8 cellular contexts compared by ENCODE assay signal in the genomic region with DNA sequence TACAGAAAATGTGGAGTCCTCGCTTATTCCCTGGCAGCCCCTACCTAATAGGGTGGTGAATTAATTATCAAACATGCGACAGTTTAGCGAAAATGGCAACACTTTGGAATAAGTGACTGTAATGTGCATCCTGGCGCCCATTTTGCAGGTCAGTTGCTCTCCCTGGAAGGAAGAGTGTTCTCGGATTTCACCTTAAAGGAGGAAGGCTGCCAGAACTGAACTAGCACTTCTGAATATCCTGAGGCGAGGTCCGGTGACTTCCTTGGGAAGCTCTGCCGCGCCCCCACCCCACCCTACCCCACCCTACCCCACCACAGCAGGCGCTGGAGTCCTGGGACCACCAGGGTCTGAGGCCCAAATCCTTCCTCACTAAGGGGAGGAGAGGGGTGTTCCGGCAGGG. TPM values are rescaled to one million over a fixed set of nuclear protein-coding genes. Genes with fewer than 3 reads are reported as not detected.
DNase-seq lines count a peak whose midpoint lies in the region; ATAC-seq and TF ChIP-seq lines count a peak whose summit lies in the region.
"Not testable (repeated sequence)": the region's sequence is repeated elsewhere in the genome, so short reads cannot be mapped to it uniquely, and the experiment has no call there.

A gene (plus strand): TSS at position 301 of the 400 bp plus-strand sequence. CDS start 245 bp downstream, outside the sequence.

- not testable (repeated sequence) for H3K27me3 Mint-ChIP-seq in Calu3 (ENCODE audit: unreplicated experiment); T-helper 17 cell; activated naive CD4-positive, alpha-beta T cell treated with anti-CD3 and anti-CD28 coated beads for 36 hours (ENCODE audit: low read depth); neural progenitor cell (ENCODE audit: insufficient read depth, low read depth)

- H3K4me1 ChIP-seq in neural progenitor cell, testis: not testable (repeated sequence)

- not testable (repeated sequence) for H3F3A ChIP-seq in neural progenitor cell (ENCODE audit: low read depth)

- BruUV-seq in Calu3 (replicated peaks; lab: Mats Ljungman, UMichigan), result not testable (repeated sequence)

- not testable (repeated sequence) for H3K27ac ChIP-seq in neural progenitor cell, testis

- not testable (repeated sequence) for H3K27ac Mint-ChIP-seq in Calu3 (ENCODE audit: unreplicated experiment); T-helper 17 cell; activated naive CD4-positive, alpha-beta T cell treated with anti-CD3 and anti-CD28 coated beads for 36 hours; neural progenitor cell

- H3K4me3 ChIP-seq in fibroblast of villous mesenchyme (ENCODE audit: low read depth, low read length); neural progenitor cell; testis: not testable (repeated sequence)

- not testable (repeated sequence) for ATAC-seq in T-helper 17 cell

- not testable (repeated sequence) for H3K79me2 ChIP-seq in neural progenitor cell (ENCODE audit: low read depth)

- H3K9me3 ChIP-seq in T-helper 17 cell (ENCODE audit: control insufficient read depth, low read length, poor library complexity, severe bottlenecking); neural progenitor cell (ENCODE audit: low read depth); testis: not testable (repeated sequence)

- H3K36me3 ChIP-seq in neural progenitor cell; testis (ENCODE audit: low read depth, missing control alignments): not testable (repeated sequence)

- CTCF ChIA-PET in Calu3 (lab: Charles Lee); activated naive CD4-positive, alpha-beta T cell treated with anti-CD3 and anti-CD28 coated beads for 36 hours (lab: Charles Lee): not testable (repeated sequence)

- not testable (repeated sequence) for TF ChIP-seq POLR2A in testis (IDR thresholded peaks at IDR 0.05)

- not testable (repeated sequence) for H3K4me2 ChIP-seq in neural progenitor cell

- not testable (repeated sequence) for H4K20me1 ChIP-seq in neural progenitor cell (ENCODE audit: low read depth)

- H3K4me1 Mint-ChIP-seq in Calu3 (ENCODE audit: low read depth, unreplicated experiment); T-helper 17 cell; activated naive CD4-positive, alpha-beta T cell treated with anti-CD3 and anti-CD28 coated beads for 36 hours (ENCODE audit: low read depth); neural progenitor cell: not testable (repeated sequence)

- H3K4me3 Mint-ChIP-seq in Calu3 (ENCODE audit: low read depth, unreplicated experiment); T-helper 17 cell; activated naive CD4-positive, alpha-beta T cell treated with anti-CD3 and anti-CD28 coated beads for 36 hours; neural progenitor cell: not testable (repeated sequence)

- not testable (repeated sequence) for H3K9ac ChIP-seq in neural progenitor cell

- H3K36me3 Mint-ChIP-seq in Calu3 (ENCODE audit: insufficient read depth, unreplicated experiment); T-helper 17 cell (ENCODE audit: low read depth); activated naive CD4-positive, alpha-beta T cell treated with anti-CD3 and anti-CD28 coated beads for 36 hours (ENCODE audit: low read depth); neural progenitor cell: not testable (repeated sequence)

- not testable (repeated sequence) for H2AFZ ChIP-seq in neural progenitor cell (replicated peaks)

- not testable (repeated sequence) for TF ChIP-seq CTCF in Calu3 (IDR thresholded peaks at IDR 0.05; ENCODE audit: unreplicated experiment); fibroblast of villous mesenchyme (IDR thresholded peaks at IDR 0.05; ENCODE audit: insufficient read depth, low read depth, low read length); neural progenitor cell (IDR thresholded peaks at IDR 0.05); testis (IDR thresholded peaks at IDR 0.05)

- not testable (repeated sequence) for H3K9me3 Mint-ChIP-seq in Calu3 (ENCODE audit: low read depth, unreplicated experiment); activated naive CD4-positive, alpha-beta T cell treated with anti-CD3 and anti-CD28 coated beads for 36 hours; neural progenitor cell

- not testable (repeated sequence) for H3K27me3 ChIP-seq in neural progenitor cell, testis

- WGBS in testis, 2 donors, result 82 to 100% methylated on average over 3 of the region's 11 CpGs

- not testable (repeated sequence) for DNase-seq in Calu3; T-helper 17 cell; activated naive CD4-positive, alpha-beta T cell treated with anti-CD3 and anti-CD28 coated beads for 36 hours; fibroblast of villous mesenchyme (ENCODE audit: low read depth); mesenteric fat pad (ENCODE audit: low spot score); neural progenitor cell (ENCODE audit: low spot score); testis; ureter (ENCODE audit: low spot score)

- intact Hi-C loops in Calu3 (cut with micrococcal nuclease; ENCODE audit: unreplicated experiment); activated naive CD4-positive, alpha-beta T cell treated with anti-CD3 and anti-CD28 coated beads for 36 hours (cut with micrococcal nuclease); testis (cut with DNase I; ENCODE audit: low total_unique reads): not testable (repeated sequence)

RNA-seq across cellular contexts. Expression of the gene that starts here (rescaled TPM):
- total RNA-seq in Calu3 (2022) (35.6 and 38.9 TPM in 2 replicates), T-helper 17 cell (10 to 100 TPM; 19.5 to 27.9 TPM), fibroblast of villous mesenchyme (7.7 and 10.8 TPM in 2 replicates), mesenteric fat pad (12.4 TPM), neural progenitor cell (ENCODE audit: low replicate concordance) (13.9 and 16.3 TPM in 2 replicates), testis (10 to 100 TPM; 25.0 to 62.0 TPM), ureter (18.5 TPM)
- total RNA-seq in activated naive CD4-positive, alpha-beta T cell treated with anti-CD3 and anti-CD28 coated beads for 36 hours, result 10 to 100 TPM; 10.8 to 12.2 TPM
- 18.0 TPM for polyA plus RNA-seq in testis (ENCODE audit: insufficient read depth, low read depth, low replicate concordance)
